In the genomic region with DNA sequence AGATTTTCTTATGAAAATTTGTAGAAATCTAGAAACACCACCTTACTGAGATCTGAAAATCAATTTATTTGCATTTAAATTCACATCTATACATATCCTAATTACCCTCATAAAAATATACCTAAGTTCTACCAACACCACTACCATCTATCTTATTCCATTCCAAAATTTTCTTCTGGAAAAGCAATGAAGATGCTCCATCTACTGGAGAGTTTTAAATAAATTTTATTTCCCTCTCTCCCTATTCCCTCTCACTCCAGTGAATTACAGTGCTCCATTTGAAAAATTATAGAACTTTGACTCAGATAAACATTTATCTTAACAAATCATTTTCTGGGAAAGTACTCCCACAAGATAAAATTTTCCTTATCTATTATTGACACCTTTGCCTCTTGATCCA, we compare ENCODE assay signal across 1 cellular context.
TF ChIP-seq lines count a peak whose summit lies in the region.

No MANE protein-coding gene starts in this region.

TF ChIP-seq in HCT116, 20 proteins besides CTCF, POLR2A, EP300 and RAD21:
- no peak for TF ChIP-seq EZH2 (IDR thresholded peaks at IDR 0.05)
- no peak for TF ChIP-seq SIN3A (IDR thresholded peaks at IDR 0.05; ENCODE audit: low read depth)
- TF ChIP-seq SP1 (IDR thresholded peaks at IDR 0.05; ENCODE audit: low read depth): no peak
- no peak for TF ChIP-seq EZH2phosphoT487 (IDR thresholded peaks at IDR 0.05; ENCODE audit: borderline replicate concordance)
- TF ChIP-seq ZNF274 (IDR thresholded peaks at IDR 0.05; ENCODE audit: low read depth, low read length): no peak
- no peak for TF ChIP-seq FOSL1 (IDR thresholded peaks at IDR 0.05; ENCODE audit: low read depth)
- no peak for TF ChIP-seq POLR2AphosphoS5 (IDR thresholded peaks at IDR 0.05; ENCODE audit: low read depth, low read length)
- no peak for TF ChIP-seq SRF (IDR thresholded peaks at IDR 0.05; ENCODE audit: low read depth)
- TF ChIP-seq, protein P1, sequence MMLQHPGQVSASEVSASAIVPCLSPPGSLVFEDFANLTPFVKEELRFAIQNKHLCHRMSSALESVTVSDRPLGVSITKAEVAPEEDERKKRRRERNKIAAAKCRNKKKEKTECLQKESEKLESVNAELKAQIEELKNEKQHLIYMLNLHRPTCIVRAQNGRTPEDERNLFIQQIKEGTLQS (IDR thresholded peaks at IDR 0.05): no peak
- TF ChIP-seq TCF7L2 (IDR thresholded peaks at IDR 0.05; ENCODE audit: borderline replicate concordance, extremely low read depth, insufficient read depth, insufficient read length): no peak
- no peak for TF ChIP-seq CBX3 (IDR thresholded peaks at IDR 0.05; ENCODE audit: low read depth)
- TF ChIP-seq CEBPB (IDR thresholded peaks at IDR 0.05; ENCODE audit: low read depth): no peak
- TF ChIP-seq ZFX (IDR thresholded peaks at IDR 0.05): no peak
